1 cellular context compared by ENCODE assay signal in genomic region chr6:11775791-11776409, GRCh38.
TF ChIP-seq lines count a peak whose summit lies in the region.

No MANE protein-coding gene starts in this region.

TF ChIP-seq in GM12878, 131 proteins besides CTCF, POLR2A, EP300 and RAD21:
- TF ChIP-seq CEBPZ (IDR thresholded peaks at IDR 0.05; ENCODE audit: low read depth, low read length) (no peak), SP1 (IDR thresholded peaks at IDR 0.05; ENCODE audit: low read depth, low read length) (no peak), DPF2 (IDR thresholded peaks at IDR 0.05) (no peak), RUNX3 (IDR thresholded peaks at IDR 0.05; ENCODE audit: low read length) (peak; percentile 24; the same call in 1 of the 2 replicates), NFIC (IDR thresholded peaks at IDR 0.05; ENCODE audit: low read depth, low read length) (peak; percentile 54; the same call in 1 of the 2 replicates), EED (IDR thresholded peaks at IDR 0.05; ENCODE audit: low read depth) (peak; percentile 23; the same call in 1 of the 2 replicates), JUNB (IDR thresholded peaks at IDR 0.05) (peak; percentile 82)
